ENCODE assay signal across 18 cellular contexts in the genomic region with DNA sequence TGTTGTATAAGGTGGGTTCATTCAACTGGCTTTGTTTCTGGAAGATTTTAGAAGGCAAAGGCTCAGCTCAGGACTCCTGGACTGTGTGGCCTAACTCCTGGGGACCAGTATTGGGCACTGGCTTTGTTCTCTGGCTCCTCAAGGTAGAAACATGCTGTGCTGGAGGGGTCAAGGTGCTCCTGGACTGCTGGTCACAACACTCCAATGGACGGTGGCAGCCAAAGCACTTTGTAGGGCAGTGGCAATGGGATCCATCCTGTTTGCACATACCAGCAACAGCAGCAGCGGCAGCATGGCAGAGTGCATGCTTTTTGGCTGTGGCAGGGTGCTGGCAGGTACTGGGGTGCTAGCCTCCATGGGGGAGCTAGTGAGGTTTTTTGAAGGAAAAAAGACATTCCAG.
A peak's percentile ranks its signal among the peaks of the same experiment; 100 is the strongest.
DNase-seq lines count a peak whose midpoint lies in the region; ATAC-seq and TF ChIP-seq lines count a peak whose summit lies in the region.
"Had no signal": no experiment of that assay in that cellular context is flagged by ENCODE, and none has a peak within 500 bp of the region (broad histone marks: within the 10 kb centered on the region; RNA-seq: fewer than 3 reads in every experiment).

No MANE protein-coding gene starts in this region.

- H2BK20ac ChIP-seq in IMR-90 (ENCODE audit: low read depth, low read length), result no peak overlapping the region

- H3K4me2 ChIP-seq in IMR-90 (ENCODE audit: low read depth, low read length), result no peak overlapping the region
- H3K4me2 ChIP-seq: A549; BLaER1 treated with 17β-estradiol and CSF1 and Interleukin-3, amounts not matched to agents 10 nM and 100 nM had no signal

- no peak overlapping the region for H4K5ac ChIP-seq in IMR-90 (ENCODE audit: low read depth, low read length)

- H3K4ac ChIP-seq in IMR-90 (ENCODE audit: low read depth, low read length), result no peak overlapping the region

- no peak for TF ChIP-seq POLR2A in IMR-90 (IDR thresholded peaks at IDR 0.05; ENCODE audit: low read depth, low read length)

- no peaks in the 10 kb centered on the region for H3K79me1 ChIP-seq in IMR-90 (ENCODE audit: low read depth in 1 of 2, low read length in 2 of 2)

- intact Hi-C loops in IMR-90 (cut with micrococcal nuclease), result no loop called here
- intact Hi-C loops in lower lobe of right lung (cut with DNase I), result no loop called here

- H3K27ac ChIP-seq in IMR-90 (ENCODE audit: insufficient read depth, low read length) (no peak overlapping the region), lower lobe of right lung (no peak overlapping the region)
- H3K27ac ChIP-seq: 22Rv1; A549; BLaER1 treated with 17β-estradiol and CSF1 and Interleukin-3, amounts not matched to agents 10 nM and 100 nM; C4-2B had no signal

- H2AK9ac ChIP-seq in IMR-90 (replicated peaks; ENCODE audit: low read depth, low read length, poor library complexity), result peak overlapping the region; percentile 28

- no peak overlapping the region for H3K14ac ChIP-seq in IMR-90 (replicated peaks; ENCODE audit: low read depth, low read length)

- no peak overlapping the region for H3K27ac Mint-ChIP-seq in chondrocyte (ENCODE audit: unreplicated experiment)
- H3K27ac Mint-ChIP-seq: B cell; CD4-positive, alpha-beta T cell; CD8-positive, alpha-beta T cell had no signal

- H3K4me3 Mint-ChIP-seq in chondrocyte (ENCODE audit: unreplicated experiment), result no peak overlapping the region
- H3K4me3 Mint-ChIP-seq: B cell; CD4-positive, alpha-beta T cell; CD8-positive, alpha-beta T cell had no signal

- H3K9ac ChIP-seq in IMR-90 (ENCODE audit: low read depth, low read length), result no peak overlapping the region
- H3K9ac ChIP-seq: BLaER1 treated with 17β-estradiol and CSF1 and Interleukin-3, amounts not matched to agents 10 nM and 100 nM had no signal

- H3K27me3 ChIP-seq in IMR-90 (ENCODE audit: control insufficient read depth, insufficient read depth, low read length) (no peaks in the 10 kb centered on the region), lower lobe of right lung (ENCODE audit: low read depth) (no peaks in the 10 kb centered on the region)
- H3K27me3 ChIP-seq: BLaER1 treated with 17β-estradiol and CSF1 and Interleukin-3, amounts not matched to agents 10 nM and 100 nM had no signal

- TF ChIP-seq CTCF in IMR-90 (conservative IDR thresholded peaks at IDR 0.05; ENCODE audit: low read depth, low read length) (no peak), chondrocyte (IDR thresholded peaks at IDR 0.05) (no peak), lower lobe of right lung (IDR thresholded peaks at IDR 0.05) (no peak)

- WGBS in IMR-90 (ENCODE audit: extremely low coverage in 2 of 2, insufficient read length in 1 of 2), 2 experiments, result no CpG with 5 or more reads among the region's 2 CpGs

- H2BK15ac ChIP-seq in IMR-90 (ENCODE audit: low read depth, low read length), result no peak overlapping the region

- peaks cover 2% of the 10 kb centered on the region for H3K36me3 Mint-ChIP-seq in chondrocyte (ENCODE audit: low read depth)
- H3K36me3 Mint-ChIP-seq: CD8-positive, alpha-beta T cell had no signal

- H3K23ac ChIP-seq in IMR-90 (ENCODE audit: low read depth, low read length), result no peak overlapping the region

- H2BK120ac ChIP-seq in IMR-90 (ENCODE audit: low read depth, low read length), result no peak overlapping the region

- H3K9me3 ChIP-seq in IMR-90 (ENCODE audit: control insufficient read depth, insufficient read depth, low read length), result peaks cover 2% of the 10 kb centered on the region; the same call in 1 of the 2 replicates
- H3K9me3 ChIP-seq in lower lobe of right lung, result no peaks in the 10 kb centered on the region
- H3K9me3 ChIP-seq: A549, Caco-2 had no signal

- no peak overlapping the region for H4K91ac ChIP-seq in IMR-90 (ENCODE audit: insufficient read depth, low read depth, low read length)

- dilution Hi-C loops in IMR-90 (cut with HindIII; ENCODE audit: low sequenced_read_pairs, unreplicated experiment), result no loop called here

- no peaks in the 10 kb centered on the region for H3K36me3 ChIP-seq in IMR-90 (ENCODE audit: control insufficient read depth, insufficient read depth, low read length)
- no peaks in the 10 kb centered on the region for H3K36me3 ChIP-seq in lower lobe of right lung
- H3K36me3 ChIP-seq: BLaER1 treated with 17β-estradiol and CSF1 and Interleukin-3, amounts not matched to agents 10 nM and 100 nM had no signal

- no peaks in the 10 kb centered on the region for H3K4me1 Mint-ChIP-seq in chondrocyte (ENCODE audit: low read depth)
- H3K4me1 Mint-ChIP-seq: B cell had no signal

- CTCF ChIA-PET in IMR-90 (lab: Yijun Ruan, JAX), result no interaction called here

- no peak overlapping the region for H4K8ac ChIP-seq in IMR-90 (ENCODE audit: low read depth in 2 of 2, low read length in 2 of 2)

- no peak overlapping the region for H2AK5ac ChIP-seq in IMR-90 (ENCODE audit: low read depth, low read length)

- no peak overlapping the region for H3K56ac ChIP-seq in IMR-90 (ENCODE audit: extremely low read depth, insufficient read depth, low read length)

- ATAC-seq in IMR-90 (ENCODE audit: low read depth) (no peak), lower lobe of right lung (no peak), HG03571 (IDR thresholded peaks at IDR 0.05; ENCODE audit: unreplicated experiment) (no peak)
- ATAC-seq: A549; CD8-positive, alpha-beta T cell had no signal

- H3K27me3 Mint-ChIP-seq in chondrocyte (ENCODE audit: low read depth), result no peaks in the 10 kb centered on the region
- H3K27me3 Mint-ChIP-seq: B cell; CD4-positive, alpha-beta T cell had no signal

- DNase-seq in IMR-90, result no peak
- peak; percentile 27 for DNase-seq in chondrocyte (ENCODE audit: low spot score)
- DNase-seq in lower lobe of right lung, result peak; percentile 28
- DNase-seq in COLO668 (lab: John Stamatoyannopoulos, UW; ENCODE audit: unreplicated experiment), result no peak
- no peak for DNase-seq in COLO829 (ENCODE audit: low spot score)
- DNase-seq: AML-193; Caco-2; Calu3; CD4-positive, alpha-beta T cell; CD8-positive, alpha-beta T cell; DMS79 treated with DMSO at 0.1 percent for 48 hours; GF-D8 had no signal

- no peak overlapping the region for H2AFZ ChIP-seq in IMR-90 (replicated peaks; ENCODE audit: low read length, poor library complexity)

- POLR2A ChIA-PET in IMR-90 (lab: Charles Lee; ENCODE audit: unreplicated experiment), result no interaction called here

- TF ChIP-seq RAD21 in IMR-90 (IDR thresholded peaks at IDR 0.05; ENCODE audit: low read length), result no peak

- no peaks in the 10 kb centered on the region for H3K9me1 ChIP-seq in IMR-90 (ENCODE audit: insufficient read depth, low read length)

- no peaks in the 10 kb centered on the region for H4K20me1 ChIP-seq in IMR-90 (ENCODE audit: insufficient read depth, low read length)
- H4K20me1 ChIP-seq: BLaER1 treated with 17β-estradiol and CSF1 and Interleukin-3, amounts not matched to agents 10 nM and 100 nM had no signal

- no peak overlapping the region for H2BK5ac ChIP-seq in IMR-90 (ENCODE audit: low read depth, low read length, poor library complexity, severe bottlenecking)

- H3K9me3 Mint-ChIP-seq in chondrocyte (ENCODE audit: low read depth), result peaks cover 45% of the 10 kb centered on the region

- no peak overlapping the region for H3K18ac ChIP-seq in IMR-90 (ENCODE audit: low read depth, low read length)

- H3K4me1 ChIP-seq in IMR-90 (ENCODE audit: control insufficient read depth, insufficient read depth, low read length), result no peaks in the 10 kb centered on the region
- H3K4me1 ChIP-seq in lower lobe of right lung, result no peaks in the 10 kb centered on the region
- H3K4me1 ChIP-seq: A549; BLaER1 treated with 17β-estradiol and CSF1 and Interleukin-3, amounts not matched to agents 10 nM and 100 nM; Caco-2 had no signal

- BruUV-seq in IMR-90 (replicated peaks; lab: Mats Ljungman, UMichigan), result no TSS peak

- H3K4me3 ChIP-seq in IMR-90 (ENCODE audit: insufficient read depth, low read depth, low read length) (no peak overlapping the region), lower lobe of right lung (no peak overlapping the region)
- H3K4me3 ChIP-seq: A549; BLaER1 treated with 17β-estradiol and CSF1 and Interleukin-3, amounts not matched to agents 10 nM and 100 nM had no signal

- in situ Hi-C loops in IMR-90 (cut with MboI; ENCODE audit: low sequenced_read_pairs), result no loop called here

TF ChIP-seq in IMR-90, 13 proteins besides CTCF, POLR2A, EP300 and RAD21:
- TF ChIP-seq MAFK (IDR thresholded peaks at IDR 0.05; ENCODE audit: low read depth, low read length) (no peak), MXI1 (IDR thresholded peaks at IDR 0.05; ENCODE audit: borderline replicate concordance, low read depth, low read length) (no peak), NFE2L2 (IDR thresholded peaks at IDR 0.05; ENCODE audit: low read depth, low read length) (no peak), CHD1 (IDR thresholded peaks at IDR 0.05; ENCODE audit: low read depth, low read length) (no peak), CEBPB (IDR thresholded peaks at IDR 0.05; ENCODE audit: low read depth, low read length) (no peak), RCOR1 (IDR thresholded peaks at IDR 0.05; ENCODE audit: insufficient replicate concordance, low read length) (no peak), FOS (IDR thresholded peaks at IDR 0.05; ENCODE audit: low read depth, low read length) (no peak), RFX5 (IDR thresholded peaks at IDR 0.05; ENCODE audit: low read depth, low read length) (no peak), MAZ (IDR thresholded peaks at IDR 0.05; ENCODE audit: borderline replicate concordance, low read depth, low read length) (no peak), BHLHE40 (IDR thresholded peaks at IDR 0.05; ENCODE audit: low read depth, low read length) (no peak), USF2 (IDR thresholded peaks at IDR 0.05; ENCODE audit: low read depth, low read length) (no peak), SMC3 (IDR thresholded peaks at IDR 0.05; ENCODE audit: low read depth, low read length) (no peak)
- TF ChIP-seq, protein P1, sequence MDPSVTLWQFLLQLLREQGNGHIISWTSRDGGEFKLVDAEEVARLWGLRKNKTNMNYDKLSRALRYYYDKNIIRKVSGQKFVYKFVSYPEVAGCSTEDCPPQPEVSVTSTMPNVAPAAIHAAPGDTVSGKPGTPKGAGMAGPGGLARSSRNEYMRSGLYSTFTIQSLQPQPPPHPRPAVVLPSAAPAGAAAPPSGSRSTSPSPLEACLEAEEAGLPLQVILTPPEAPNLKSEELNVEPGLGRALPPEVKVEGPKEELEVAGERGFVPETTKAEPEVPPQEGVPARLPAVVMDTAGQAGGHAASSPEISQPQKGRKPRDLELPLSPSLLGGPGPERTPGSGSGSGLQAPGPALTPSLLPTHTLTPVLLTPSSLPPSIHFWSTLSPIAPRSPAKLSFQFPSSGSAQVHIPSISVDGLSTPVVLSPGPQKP (IDR thresholded peaks at IDR 0.05; ENCODE audit: borderline replicate concordance, low read depth, low read length), result no peak
TF ChIP-seq in IMR-90: peak in this region for 0.

Comparison
In these comparisons a context has a peak if more than half of its experiments do, and no peak if none do; other contexts are left out.
1. DNase-seq: peak in chondrocyte (single experiment) and lower lobe of right lung (single experiment); none in IMR-90 (single experiment), COLO668 (single experiment) and COLO829 (single experiment).